In genomic region chr17:4740025-4740351, GRCh38 we compare ENCODE assay signal across 10 cellular contexts. TPM values are rescaled to one million over a fixed set of nuclear protein-coding genes. Genes with fewer than 3 reads are reported as not detected.
A peak's percentile ranks its signal among the peaks of the same experiment; 100 is the strongest.
DNase-seq lines count a peak whose midpoint lies in the region; ATAC-seq and TF ChIP-seq lines count a peak whose summit lies in the region.
"Had no signal": no experiment of that assay in that cellular context is flagged by ENCODE, and none has a peak within 500 bp of the region (broad histone marks: within the 10 kb centered on the region; RNA-seq: fewer than 3 reads in every experiment).

No MANE protein-coding gene starts in this region.

- WGBS in right cardiac atrium, result 12% methylated on average over 13 of the region's 13 CpGs

- DNase-seq in WTC11 (ENCODE audit: low spot score) (no peak), right cardiac atrium (no peak), skeletal muscle cell (ENCODE audit: low read depth) (no peak), islet precursor cell (no peak), medulla oblongata (ENCODE audit: extremely low spot score) (no peak)
- DNase-seq: amniotic stem cell, NCI-H2081 treated with DMSO at 0.1 percent for 48 hours had no signal

- H3K4me1 Mint-ChIP-seq in WTC11, result peaks cover 15% of the 10 kb centered on the region

- ATAC-seq in WTC11 (peak; percentile 4; the same call in 1 of the 2 replicates), right cardiac atrium (no peak), HG02759 (IDR thresholded peaks at IDR 0.05; ENCODE audit: unreplicated experiment) (no peak), HG03280 (IDR thresholded peaks at IDR 0.05; ENCODE audit: unreplicated experiment) (no peak)

- no peak overlapping the region for H3K27ac ChIP-seq in right cardiac atrium (ENCODE audit: low read length)

- POLR2A ChIA-PET in WTC11 (lab: Charles Lee), result no interaction called here

- H3K36me3 Mint-ChIP-seq in WTC11, result no peaks in the 10 kb centered on the region

- intact Hi-C loops in right cardiac atrium (cut with DNase I), result no loop called here

- H3K4me3 ChIP-seq in GM12875 (ENCODE audit: low read depth, low read length) (peak overlapping the region; percentile 63), right cardiac atrium (ENCODE audit: low read length) (peak overlapping the region; percentile 86), skeletal muscle cell (ENCODE audit: low read depth, low read length) (peak overlapping the region; percentile 69)

- H3K9me3 ChIP-seq in right cardiac atrium (ENCODE audit: control insufficient read depth, low read length), result no peaks in the 10 kb centered on the region

- peaks cover 4% of the 10 kb centered on the region for H3K4me1 ChIP-seq in right cardiac atrium (ENCODE audit: control insufficient read depth, insufficient read depth, low read length)

- TF ChIP-seq CTCF in GM12875 (IDR thresholded peaks at IDR 0.05; ENCODE audit: borderline replicate concordance, insufficient read depth, low read depth, low read length) (no peak), WTC11 (IDR thresholded peaks at IDR 0.05) (no peak)

- H3K27ac Mint-ChIP-seq in WTC11, result no peak overlapping the region

- H3K4me3 Mint-ChIP-seq in WTC11, result peak overlapping the region; percentile 73

- H3K27me3 Mint-ChIP-seq in WTC11 (ENCODE audit: low read depth), result peaks cover 91% of the 10 kb centered on the region

- no peaks in the 10 kb centered on the region for H3K9me3 Mint-ChIP-seq in WTC11

- CTCF ChIA-PET in WTC11 (lab: Charles Lee), result interaction anchor here (1.3 kb wide), 1 partner anchor 8 kb away, joined by 5 read pairs; the partner anchor contains the start of gene MED11

- no peaks in the 10 kb centered on the region for H3K27me3 ChIP-seq in right cardiac atrium (ENCODE audit: control insufficient read depth, insufficient read depth)

TF ChIP-seq in WTC11, 78 proteins besides CTCF, POLR2A, EP300 and RAD21:
- TF ChIP-seq CREM (CRISPR knock-in tag; IDR thresholded peaks at IDR 0.05) (no peak), ATF2 (CRISPR knock-in tag; IDR thresholded peaks at IDR 0.05; ENCODE audit: borderline replicate concordance, low read depth) (no peak), FOXP1 (CRISPR knock-in tag; IDR thresholded peaks at IDR 0.05; ENCODE audit: borderline replicate concordance) (no peak), MYBL2 (CRISPR knock-in tag; IDR thresholded peaks at IDR 0.05) (no peak), FOXK1 (CRISPR knock-in tag; IDR thresholded peaks at IDR 0.05) (no peak), ELF4 (CRISPR knock-in tag; IDR thresholded peaks at IDR 0.05; ENCODE audit: low read depth) (no peak)

RNA-seq across cellular contexts. Expression of gene CXCL16, which starts 0.3 kb away (rescaled TPM):
- 3.2 to 3.8 TPM (median 3.5 TPM) in 3 replicates for total RNA-seq in WTC11 (2021)
- 1 to 10 TPM; 5.0 to 6.3 (median 5.5) TPM for total RNA-seq in right cardiac atrium
- polyA plus RNA-seq in right cardiac atrium, result 2.5 TPM

RNA-seq across cellular contexts. Expression of gene ZMYND15, which starts 0.4 kb away (rescaled TPM):
- total RNA-seq in WTC11 (2021) (0.39 to 0.71 TPM (median 0.63 TPM) in 3 replicates), right cardiac atrium (under 1 TPM; 0.20 to 0.53 (median 0.33) TPM)
- polyA plus RNA-seq in right cardiac atrium, result 0.23 TPM

RNA-seq across cellular contexts. Expression of gene MED11, which starts 8.8 kb away (rescaled TPM):
- 18.6 to 21.3 TPM (median 21.2 TPM) in 3 replicates for total RNA-seq in WTC11 (2021)
- 10 to 100 TPM; 17.8 to 21.6 (median 21.0) TPM for total RNA-seq in right cardiac atrium
- polyA plus RNA-seq in right cardiac atrium, result 47.6 TPM

RNA-seq across cellular contexts. Expression of gene ARRB2, which starts 29.6 kb away (rescaled TPM):
- total RNA-seq in WTC11 (2021) (79.7 to 87.8 TPM (median 81.0 TPM) in 3 replicates), right cardiac atrium (10 to 100 TPM; 21.6 to 35.1 (median 25.5) TPM)
- polyA plus RNA-seq in right cardiac atrium, result 17.0 TPM

RNA-seq across cellular contexts. Expression of gene TM4SF5, which starts 31.7 kb away (rescaled TPM):
- total RNA-seq in WTC11 (2021), result not detected in 3 replicates
- not detected for total RNA-seq in right cardiac atrium
- polyA plus RNA-seq in right cardiac atrium, result not detected
